Comparison of ENCODE assay signal across 1 cellular context in the genomic region with DNA sequence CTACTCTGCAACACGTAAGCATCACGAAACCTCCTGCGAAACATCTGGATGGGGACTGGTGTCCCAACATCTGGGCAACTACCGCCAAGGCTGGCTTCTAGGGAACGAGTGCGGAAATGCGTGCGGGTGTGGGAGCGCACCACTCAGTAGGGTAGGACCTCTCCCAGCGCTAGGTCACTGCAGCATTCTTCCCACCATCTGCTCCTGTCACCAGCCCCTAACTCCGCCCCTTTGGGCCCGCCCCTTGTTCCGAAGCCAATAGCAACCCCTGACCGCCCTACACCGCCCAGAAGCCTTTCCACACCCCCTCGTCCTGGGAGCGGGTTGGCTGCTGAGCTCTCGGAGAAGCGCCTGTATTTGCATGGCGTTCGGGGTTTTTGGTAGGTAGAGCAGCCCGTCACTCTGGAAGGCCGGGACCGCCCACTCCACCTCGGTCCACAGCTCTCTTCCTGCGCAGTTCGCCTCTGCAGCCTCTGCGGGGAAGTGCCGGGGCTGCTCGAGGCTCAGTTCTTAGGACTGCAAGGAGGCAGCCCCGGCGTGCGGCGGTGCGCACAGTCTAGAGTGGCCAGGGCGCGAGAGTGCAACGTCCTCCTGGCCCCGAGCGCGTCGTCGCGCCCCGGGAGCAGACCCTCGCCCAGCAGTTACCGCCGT.
TF ChIP-seq lines count a peak whose summit lies in the region.

Gene HS3ST3B1 (plus strand): TSS at position 454 of the 651 bp plus-strand sequence. CDS start 438 bp downstream, outside the sequence.

TF ChIP-seq in HepG2, 621 proteins besides CTCF, POLR2A, EP300 and RAD21 (continued from another document and continues in another):
- TF ChIP-seq, protein P1, sequence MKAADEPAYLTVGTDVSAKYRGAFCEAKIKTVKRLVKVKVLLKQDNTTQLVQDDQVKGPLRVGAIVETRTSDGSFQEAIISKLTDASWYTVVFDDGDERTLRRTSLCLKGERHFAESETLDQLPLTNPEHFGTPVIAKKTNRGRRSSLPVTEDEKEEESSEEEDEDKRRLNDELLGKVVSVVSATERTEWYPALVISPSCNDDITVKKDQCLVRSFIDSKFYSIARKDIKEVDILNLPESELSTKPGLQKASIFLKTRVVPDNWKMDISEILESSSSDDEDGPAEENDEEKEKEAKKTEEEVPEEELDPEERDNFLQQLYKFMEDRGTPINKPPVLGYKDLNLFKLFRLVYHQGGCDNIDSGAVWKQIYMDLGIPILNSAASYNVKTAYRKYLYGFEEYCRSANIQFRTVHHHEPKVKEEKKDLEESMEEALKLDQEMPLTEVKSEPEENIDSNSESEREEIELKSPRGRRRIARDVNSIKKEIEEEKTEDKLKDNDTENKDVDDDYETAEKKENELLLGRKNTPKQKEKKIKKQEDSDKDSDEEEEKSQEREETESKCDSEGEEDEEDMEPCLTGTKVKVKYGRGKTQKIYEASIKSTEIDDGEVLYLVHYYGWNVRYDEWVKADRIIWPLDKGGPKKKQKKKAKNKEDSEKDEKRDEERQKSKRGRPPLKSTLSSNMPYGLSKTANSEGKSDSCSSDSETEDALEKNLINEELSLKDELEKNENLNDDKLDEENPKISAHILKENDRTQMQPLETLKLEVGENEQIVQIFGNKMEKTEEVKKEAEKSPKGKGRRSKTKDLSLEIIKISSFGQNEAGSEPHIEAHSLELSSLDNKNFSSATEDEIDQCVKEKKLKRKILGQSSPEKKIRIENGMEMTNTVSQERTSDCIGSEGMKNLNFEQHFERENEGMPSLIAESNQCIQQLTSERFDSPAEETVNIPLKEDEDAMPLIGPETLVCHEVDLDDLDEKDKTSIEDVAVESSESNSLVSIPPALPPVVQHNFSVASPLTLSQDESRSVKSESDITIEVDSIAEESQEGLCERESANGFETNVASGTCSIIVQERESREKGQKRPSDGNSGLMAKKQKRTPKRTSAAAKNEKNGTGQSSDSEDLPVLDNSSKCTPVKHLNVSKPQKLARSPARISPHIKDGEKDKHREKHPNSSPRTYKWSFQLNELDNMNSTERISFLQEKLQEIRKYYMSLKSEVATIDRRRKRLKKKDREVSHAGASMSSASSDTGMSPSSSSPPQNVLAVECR (CRISPR knock-in tag; IDR thresholded peaks at IDR 0.05; ENCODE audit: borderline replicate concordance): peak; percentile 92; the same call in 1 of the 2 replicates
- TF ChIP-seq, protein P2, sequence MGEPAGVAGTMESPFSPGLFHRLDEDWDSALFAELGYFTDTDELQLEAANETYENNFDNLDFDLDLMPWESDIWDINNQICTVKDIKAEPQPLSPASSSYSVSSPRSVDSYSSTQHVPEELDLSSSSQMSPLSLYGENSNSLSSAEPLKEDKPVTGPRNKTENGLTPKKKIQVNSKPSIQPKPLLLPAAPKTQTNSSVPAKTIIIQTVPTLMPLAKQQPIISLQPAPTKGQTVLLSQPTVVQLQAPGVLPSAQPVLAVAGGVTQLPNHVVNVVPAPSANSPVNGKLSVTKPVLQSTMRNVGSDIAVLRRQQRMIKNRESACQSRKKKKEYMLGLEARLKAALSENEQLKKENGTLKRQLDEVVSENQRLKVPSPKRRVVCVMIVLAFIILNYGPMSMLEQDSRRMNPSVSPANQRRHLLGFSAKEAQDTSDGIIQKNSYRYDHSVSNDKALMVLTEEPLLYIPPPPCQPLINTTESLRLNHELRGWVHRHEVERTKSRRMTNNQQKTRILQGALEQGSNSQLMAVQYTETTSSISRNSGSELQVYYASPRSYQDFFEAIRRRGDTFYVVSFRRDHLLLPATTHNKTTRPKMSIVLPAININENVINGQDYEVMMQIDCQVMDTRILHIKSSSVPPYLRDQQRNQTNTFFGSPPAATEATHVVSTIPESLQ (CRISPR knock-in tag; conservative IDR thresholded peaks at IDR 0.05): no peak
- TF ChIP-seq CBFB (CRISPR knock-in tag; IDR thresholded peaks at IDR 0.05) (peak; percentile 35), ZNF772 (CRISPR knock-in tag; IDR thresholded peaks at IDR 0.05) (peak; percentile 83), ZMYM2 (CRISPR knock-in tag; IDR thresholded peaks at IDR 0.05) (no peak), SMC3 (IDR thresholded peaks at IDR 0.05; ENCODE audit: low read length) (no peak), ZNF850 (CRISPR knock-in tag; conservative IDR thresholded peaks at IDR 0.05) (no peak), TCF7 (IDR thresholded peaks at IDR 0.05; ENCODE audit: low read depth) (no peak), NR0B2 (CRISPR knock-in tag; IDR thresholded peaks at IDR 0.05) (peak; percentile 8; the same call in 1 of the 2 replicates), ZNF615 (CRISPR knock-in tag; IDR thresholded peaks at IDR 0.05; ENCODE audit: borderline replicate concordance) (no peak), ERF (CRISPR knock-in tag; IDR thresholded peaks at IDR 0.05) (peak; percentile 83), ASH2L (IDR thresholded peaks at IDR 0.05; ENCODE audit: insufficient read length, low read depth, low read length) (peak; percentile 79), FIP1L1 (IDR thresholded peaks at IDR 0.05; ENCODE audit: borderline replicate concordance, insufficient read depth, low read depth, low read length) (no peak), ZNF552 (CRISPR knock-in tag; IDR thresholded peaks at IDR 0.05; ENCODE audit: borderline replicate concordance) (no peak; the same call in 1 of the 2 replicates), ZNF253 (CRISPR knock-in tag; IDR thresholded peaks at IDR 0.05; ENCODE audit: borderline replicate concordance) (peak; percentile 45; the same call in 1 of the 2 replicates), CREB1 (IDR thresholded peaks at IDR 0.05) (peak; percentile 74), CREB1 (CRISPR knock-in tag; IDR thresholded peaks at IDR 0.05) (peak; percentile 71), TCF7L2 (IDR thresholded peaks at IDR 0.05; ENCODE audit: low read depth, low read length) (no peak), ZNF792 (CRISPR knock-in tag; IDR thresholded peaks at IDR 0.05) (no peak; the same call in 1 of the 2 replicates), ZFY (CRISPR knock-in tag; IDR thresholded peaks at IDR 0.05) (0 out of 2 replicates have a peak, but pooled peaks have one; percentile 30), HMG20B (CRISPR knock-in tag; conservative IDR thresholded peaks at IDR 0.05) (no peak), ZNF12 (CRISPR knock-in tag; IDR thresholded peaks at IDR 0.05) (no peak), SNAI1 (CRISPR knock-in tag; IDR thresholded peaks at IDR 0.05; ENCODE audit: borderline replicate concordance) (peak; percentile 58; the same call in 1 of the 2 replicates), ZNF101 (CRISPR knock-in tag; IDR thresholded peaks at IDR 0.05; ENCODE audit: borderline replicate concordance, low read depth) (no peak), POLR2G (IDR thresholded peaks at IDR 0.05; ENCODE audit: low read depth, low read length) (peak; percentile 95), ZBTB3 (CRISPR knock-in tag; IDR thresholded peaks at IDR 0.05; ENCODE audit: borderline replicate concordance, low read depth) (no peak), KLF12 (CRISPR knock-in tag; IDR thresholded peaks at IDR 0.05; ENCODE audit: borderline replicate concordance) (no peak; the same call in 1 of the 2 replicates), ZNF749 (CRISPR knock-in tag; IDR thresholded peaks at IDR 0.05; ENCODE audit: borderline replicate concordance) (no peak), TBX3 (IDR thresholded peaks at IDR 0.05; ENCODE audit: borderline replicate concordance) (no peak), ZBTB34 (CRISPR knock-in tag; IDR thresholded peaks at IDR 0.05) (no peak), SAP130 (CRISPR knock-in tag; IDR thresholded peaks at IDR 0.05; ENCODE audit: low read depth) (peak; percentile 93), EHMT2 (IDR thresholded peaks at IDR 0.05; ENCODE audit: borderline replicate concordance, low read depth, low read length) (no peak)
- TF ChIP-seq, protein P3, sequence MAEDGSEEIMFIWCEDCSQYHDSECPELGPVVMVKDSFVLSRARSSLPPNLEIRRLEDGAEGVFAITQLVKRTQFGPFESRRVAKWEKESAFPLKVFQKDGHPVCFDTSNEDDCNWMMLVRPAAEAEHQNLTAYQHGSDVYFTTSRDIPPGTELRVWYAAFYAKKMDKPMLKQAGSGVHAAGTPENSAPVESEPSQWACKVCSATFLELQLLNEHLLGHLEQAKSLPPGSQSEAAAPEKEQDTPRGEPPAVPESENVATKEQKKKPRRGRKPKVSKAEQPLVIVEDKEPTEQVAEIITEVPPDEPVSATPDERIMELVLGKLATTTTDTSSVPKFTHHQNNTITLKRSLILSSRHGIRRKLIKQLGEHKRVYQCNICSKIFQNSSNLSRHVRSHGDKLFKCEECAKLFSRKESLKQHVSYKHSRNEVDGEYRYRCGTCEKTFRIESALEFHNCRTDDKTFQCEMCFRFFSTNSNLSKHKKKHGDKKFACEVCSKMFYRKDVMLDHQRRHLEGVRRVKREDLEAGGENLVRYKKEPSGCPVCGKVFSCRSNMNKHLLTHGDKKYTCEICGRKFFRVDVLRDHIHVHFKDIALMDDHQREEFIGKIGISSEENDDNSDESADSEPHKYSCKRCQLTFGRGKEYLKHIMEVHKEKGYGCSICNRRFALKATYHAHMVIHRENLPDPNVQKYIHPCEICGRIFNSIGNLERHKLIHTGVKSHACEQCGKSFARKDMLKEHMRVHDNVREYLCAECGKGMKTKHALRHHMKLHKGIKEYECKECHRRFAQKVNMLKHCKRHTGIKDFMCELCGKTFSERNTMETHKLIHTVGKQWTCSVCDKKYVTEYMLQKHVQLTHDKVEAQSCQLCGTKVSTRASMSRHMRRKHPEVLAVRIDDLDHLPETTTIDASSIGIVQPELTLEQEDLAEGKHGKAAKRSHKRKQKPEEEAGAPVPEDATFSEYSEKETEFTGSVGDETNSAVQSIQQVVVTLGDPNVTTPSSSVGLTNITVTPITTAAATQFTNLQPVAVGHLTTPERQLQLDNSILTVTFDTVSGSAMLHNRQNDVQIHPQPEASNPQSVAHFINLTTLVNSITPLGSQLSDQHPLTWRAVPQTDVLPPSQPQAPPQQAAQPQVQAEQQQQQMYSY (CRISPR knock-in tag; IDR thresholded peaks at IDR 0.05): peak; percentile 33; the same call in 1 of the 2 replicates
- TF ChIP-seq, protein P4, sequence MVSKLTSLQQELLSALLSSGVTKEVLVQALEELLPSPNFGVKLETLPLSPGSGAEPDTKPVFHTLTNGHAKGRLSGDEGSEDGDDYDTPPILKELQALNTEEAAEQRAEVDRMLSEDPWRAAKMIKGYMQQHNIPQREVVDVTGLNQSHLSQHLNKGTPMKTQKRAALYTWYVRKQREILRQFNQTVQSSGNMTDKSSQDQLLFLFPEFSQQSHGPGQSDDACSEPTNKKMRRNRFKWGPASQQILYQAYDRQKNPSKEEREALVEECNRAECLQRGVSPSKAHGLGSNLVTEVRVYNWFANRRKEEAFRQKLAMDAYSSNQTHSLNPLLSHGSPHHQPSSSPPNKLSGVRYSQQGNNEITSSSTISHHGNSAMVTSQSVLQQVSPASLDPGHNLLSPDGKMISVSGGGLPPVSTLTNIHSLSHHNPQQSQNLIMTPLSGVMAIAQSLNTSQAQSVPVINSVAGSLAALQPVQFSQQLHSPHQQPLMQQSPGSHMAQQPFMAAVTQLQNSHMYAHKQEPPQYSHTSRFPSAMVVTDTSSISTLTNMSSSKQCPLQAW (CRISPR knock-in tag; IDR thresholded peaks at IDR 0.05): peak; percentile 42; the same call in 1 of the 2 replicates
- TF ChIP-seq, protein P5, sequence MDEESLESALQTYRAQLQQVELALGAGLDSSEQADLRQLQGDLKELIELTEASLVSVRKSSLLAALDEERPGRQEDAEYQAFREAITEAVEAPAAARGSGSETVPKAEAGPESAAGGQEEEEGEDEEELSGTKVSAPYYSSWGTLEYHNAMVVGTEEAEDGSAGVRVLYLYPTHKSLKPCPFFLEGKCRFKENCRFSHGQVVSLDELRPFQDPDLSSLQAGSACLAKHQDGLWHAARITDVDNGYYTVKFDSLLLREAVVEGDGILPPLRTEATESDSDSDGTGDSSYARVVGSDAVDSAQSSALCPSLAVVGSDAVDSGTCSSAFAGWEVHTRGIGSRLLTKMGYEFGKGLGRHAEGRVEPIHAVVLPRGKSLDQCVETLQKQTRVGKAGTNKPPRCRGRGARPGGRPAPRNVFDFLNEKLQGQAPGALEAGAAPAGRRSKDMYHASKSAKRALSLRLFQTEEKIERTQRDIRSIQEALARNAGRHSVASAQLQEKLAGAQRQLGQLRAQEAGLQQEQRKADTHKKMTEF (CRISPR knock-in tag; IDR thresholded peaks at IDR 0.05): peak; percentile 82
- TF ChIP-seq, protein P6, sequence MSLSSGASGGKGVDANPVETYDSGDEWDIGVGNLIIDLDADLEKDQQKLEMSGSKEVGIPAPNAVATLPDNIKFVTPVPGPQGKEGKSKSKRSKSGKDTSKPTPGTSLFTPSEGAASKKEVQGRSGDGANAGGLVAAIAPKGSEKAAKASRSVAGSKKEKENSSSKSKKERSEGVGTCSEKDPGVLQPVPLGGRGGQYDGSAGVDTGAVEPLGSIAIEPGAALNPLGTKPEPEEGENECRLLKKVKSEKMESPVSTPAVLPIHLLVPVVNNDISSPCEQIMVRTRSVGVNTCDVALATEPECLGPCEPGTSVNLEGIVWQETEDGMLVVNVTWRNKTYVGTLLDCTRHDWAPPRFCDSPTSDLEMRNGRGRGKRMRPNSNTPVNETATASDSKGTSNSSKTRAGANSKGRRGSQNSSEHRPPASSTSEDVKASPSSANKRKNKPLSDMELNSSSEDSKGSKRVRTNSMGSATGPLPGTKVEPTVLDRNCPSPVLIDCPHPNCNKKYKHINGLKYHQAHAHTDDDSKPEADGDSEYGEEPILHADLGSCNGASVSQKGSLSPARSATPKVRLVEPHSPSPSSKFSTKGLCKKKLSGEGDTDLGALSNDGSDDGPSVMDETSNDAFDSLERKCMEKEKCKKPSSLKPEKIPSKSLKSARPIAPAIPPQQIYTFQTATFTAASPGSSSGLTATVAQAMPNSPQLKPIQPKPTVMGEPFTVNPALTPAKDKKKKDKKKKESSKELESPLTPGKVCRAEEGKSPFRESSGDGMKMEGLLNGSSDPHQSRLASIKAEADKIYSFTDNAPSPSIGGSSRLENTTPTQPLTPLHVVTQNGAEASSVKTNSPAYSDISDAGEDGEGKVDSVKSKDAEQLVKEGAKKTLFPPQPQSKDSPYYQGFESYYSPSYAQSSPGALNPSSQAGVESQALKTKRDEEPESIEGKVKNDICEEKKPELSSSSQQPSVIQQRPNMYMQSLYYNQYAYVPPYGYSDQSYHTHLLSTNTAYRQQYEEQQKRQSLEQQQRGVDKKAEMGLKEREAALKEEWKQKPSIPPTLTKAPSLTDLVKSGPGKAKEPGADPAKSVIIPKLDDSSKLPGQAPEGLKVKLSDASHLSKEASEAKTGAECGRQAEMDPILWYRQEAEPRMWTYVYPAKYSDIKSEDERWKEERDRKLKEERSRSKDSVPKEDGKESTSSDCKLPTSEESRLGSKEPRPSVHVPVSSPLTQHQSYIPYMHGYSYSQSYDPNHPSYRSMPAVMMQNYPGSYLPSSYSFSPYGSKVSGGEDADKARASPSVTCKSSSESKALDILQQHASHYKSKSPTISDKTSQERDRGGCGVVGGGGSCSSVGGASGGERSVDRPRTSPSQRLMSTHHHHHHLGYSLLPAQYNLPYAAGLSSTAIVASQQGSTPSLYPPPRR (CRISPR knock-in tag; IDR thresholded peaks at IDR 0.05; ENCODE audit: borderline replicate concordance): peak; percentile 39
